ENCODE assay signal across 8 cellular contexts in the genomic region with DNA sequence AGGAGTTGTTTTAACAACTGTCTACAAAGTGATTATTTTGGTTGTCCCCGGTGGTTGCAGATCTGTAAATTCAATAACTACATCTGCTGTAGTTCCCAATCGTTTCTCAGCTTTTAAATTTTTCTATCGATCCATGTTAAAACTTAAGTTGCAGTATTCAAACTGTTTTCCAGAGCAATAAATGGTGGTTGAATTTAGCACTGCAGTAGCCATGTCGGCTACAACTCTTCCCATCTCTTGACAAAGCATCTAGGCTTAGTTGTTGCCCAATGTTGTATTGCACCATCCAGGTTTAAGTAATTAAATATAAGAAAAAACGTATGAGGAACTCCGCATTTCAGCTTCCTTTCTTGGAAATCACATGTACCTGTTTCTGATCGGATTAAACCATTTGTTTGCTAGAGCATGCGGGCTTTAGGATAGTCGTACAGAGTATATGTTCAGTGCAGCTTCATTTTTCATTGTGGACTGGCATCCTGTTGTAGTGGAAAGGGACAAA. TPM values are rescaled to one million over a fixed set of nuclear protein-coding genes. Genes with fewer than 3 reads are reported as not detected.
DNase-seq lines count a peak whose midpoint lies in the region; ATAC-seq and TF ChIP-seq lines count a peak whose summit lies in the region.

No MANE protein-coding gene starts in this region.

- DNase-seq in AML-193 (lab: John Stamatoyannopoulos, UW) (peak; percentile 89 to 92), HuH-7.5 (ENCODE audit: low spot score) (peak; percentile 52), iris pigment epithelial cell (ENCODE audit: low read depth) (peak; percentile 83), thoracic aorta (ENCODE audit: low spot score) (no peak), sciatic nerve (ENCODE audit: low spot score) (no peak)
- DNase-seq in activated naive CD4-positive, alpha-beta T cell treated with anti-CD3 and anti-CD28 coated beads, Interleukin-2, amount 50 U/mL, for 72 hours (ENCODE audit: low spot score in 2 of 2), result no peak
- DNase-seq in activated effector memory CD4-positive, alpha-beta T cell treated with anti-CD3 and anti-CD28 coated beads, Interleukin-2, amount 50 U/mL, for 16 hours, result no peak

- intact Hi-C loops in sciatic nerve (cut with DNase I), result no loop called here

- no peaks in the 10 kb centered on the region for H3K36me3 ChIP-seq in thoracic aorta

- H3K27me3 ChIP-seq in thoracic aorta (replicated peaks; ENCODE audit: insufficient read depth), result no peaks in the 10 kb centered on the region

- H3K4me1 ChIP-seq in thoracic aorta (ENCODE audit: control insufficient read depth in 1 of 2, low read depth in 2 of 2), result peaks cover 9 to 27% of the 10 kb centered on the region in 2 donors

- no peak for TF ChIP-seq CTCF in thoracic aorta (IDR thresholded peaks at IDR 0.05)

- H3K4me3 ChIP-seq in thoracic aorta, result peak overlapping the region; percentile 91

- H3K9me3 Mint-ChIP-seq in activated naive CD4-positive, alpha-beta T cell treated with anti-CD3 and anti-CD28 coated beads, Interleukin-2, amount 50 U/mL, for 72 hours, result no peaks in the 10 kb centered on the region

- H3K9me3 ChIP-seq in thoracic aorta, result no peaks in the 10 kb centered on the region

- peak overlapping the region; percentile 95 to 96 for H3K27ac Mint-ChIP-seq in activated naive CD4-positive, alpha-beta T cell treated with anti-CD3 and anti-CD28 coated beads, Interleukin-2, amount 50 U/mL, for 72 hours

- H3K27ac ChIP-seq in thoracic aorta, result peak overlapping the region; percentile 82 to 92

- H3K36me3 Mint-ChIP-seq in activated naive CD4-positive, alpha-beta T cell treated with anti-CD3 and anti-CD28 coated beads, Interleukin-2, amount 50 U/mL, for 72 hours, result peaks cover 8 to 25% of the 10 kb centered on the region in 2 donors

- ATAC-seq in activated naive CD4-positive, alpha-beta T cell treated with anti-CD3 and anti-CD28 coated beads, Interleukin-2, amount 50 U/mL, for 72 hours, result no peak
- no peak for ATAC-seq in thoracic aorta (ENCODE audit: insufficient number of reproducible peaks, low FRiP score, low read depth)
- ATAC-seq in HG03342 (IDR thresholded peaks at IDR 0.05; ENCODE audit: unreplicated experiment), result no peak
- ATAC-seq in sciatic nerve, result no peak

RNA-seq across cellular contexts. Expression of gene CNIH4, which starts 1.0 kb away (rescaled TPM):
- total RNA-seq in activated naive CD4-positive, alpha-beta T cell treated with anti-CD3 and anti-CD28 coated beads, Interleukin-2, amount 50 U/mL, for 72 hours, result 10 to 100 TPM; 31.5 to 39.5 TPM
- 10 to 100 TPM; 31.0 to 55.5 TPM for total RNA-seq in thoracic aorta
- 51.3 TPM for total RNA-seq in sciatic nerve

RNA-seq across cellular contexts. Expression of gene NVL, which starts 27.7 kb away (rescaled TPM):
- total RNA-seq in activated naive CD4-positive, alpha-beta T cell treated with anti-CD3 and anti-CD28 coated beads, Interleukin-2, amount 50 U/mL, for 72 hours, result 10 to 100 TPM; 16.4 to 31.0 TPM
- total RNA-seq in thoracic aorta, result 10 to 100 TPM; 11.6 to 30.7 TPM
- 30.4 TPM for total RNA-seq in sciatic nerve

Comparison
In these comparisons a context has a peak if more than half of its experiments do, and no peak if none do; other contexts are left out.
1. DNase-seq: peak in AML-193 (2 of 2), HuH-7.5 (single experiment) and iris pigment epithelial cell (single experiment); none in activated naive CD4-positive, alpha-beta T cell treated with anti-CD3 and anti-CD28 coated beads, Interleukin-2, amount 50 U/mL, for 72 hours (0 of 2), thoracic aorta (single experiment), sciatic nerve (single experiment) and activated effector memory CD4-positive, alpha-beta T cell treated with anti-CD3 and anti-CD28 coated beads, Interleukin-2, amount 50 U/mL, for 16 hours (single experiment).